2 cellular contexts compared by ENCODE assay signal in genomic region chr17:41082565-41083136, GRCh38.
A peak's percentile ranks its signal among the peaks of the same experiment; 100 is the strongest.
TF ChIP-seq lines count a peak whose summit lies in the region.

No MANE protein-coding gene starts in this region.

TF ChIP-seq in A549, 52 proteins besides CTCF, POLR2A, EP300 and RAD21:
- no peak for TF ChIP-seq CBX2 (IDR thresholded peaks at IDR 0.05; ENCODE audit: borderline replicate concordance, low read depth)
- peak; percentile 70 for TF ChIP-seq MAFK (IDR thresholded peaks at IDR 0.05; ENCODE audit: partially characterized antibody)

TF ChIP-seq in HCT116, 20 proteins besides CTCF, POLR2A, EP300 and RAD21:
- TF ChIP-seq YY1 (IDR thresholded peaks at IDR 0.05; ENCODE audit: extremely low read depth, insufficient replicate concordance, low read depth, low read length) (no peak), MAX (IDR thresholded peaks at IDR 0.05) (no peak), SRF (IDR thresholded peaks at IDR 0.05; ENCODE audit: low read depth) (no peak), FOSL1 (IDR thresholded peaks at IDR 0.05; ENCODE audit: low read depth) (no peak), SP1 (IDR thresholded peaks at IDR 0.05; ENCODE audit: low read depth) (no peak), POLR2AphosphoS5 (IDR thresholded peaks at IDR 0.05; ENCODE audit: low read depth, low read length) (no peak), ELF1 (IDR thresholded peaks at IDR 0.05; ENCODE audit: borderline replicate concordance, low read depth) (no peak), ZNF274 (IDR thresholded peaks at IDR 0.05; ENCODE audit: low read depth, low read length) (no peak), REST (IDR thresholded peaks at IDR 0.05; ENCODE audit: low read depth) (no peak), EGR1 (IDR thresholded peaks at IDR 0.05; ENCODE audit: low read depth) (no peak), EZH2 (IDR thresholded peaks at IDR 0.05) (no peak)
TF ChIP-seq in HCT116: peak in this region for 0.
